ENCODE assay signal across 8 cellular contexts in the genomic region with DNA sequence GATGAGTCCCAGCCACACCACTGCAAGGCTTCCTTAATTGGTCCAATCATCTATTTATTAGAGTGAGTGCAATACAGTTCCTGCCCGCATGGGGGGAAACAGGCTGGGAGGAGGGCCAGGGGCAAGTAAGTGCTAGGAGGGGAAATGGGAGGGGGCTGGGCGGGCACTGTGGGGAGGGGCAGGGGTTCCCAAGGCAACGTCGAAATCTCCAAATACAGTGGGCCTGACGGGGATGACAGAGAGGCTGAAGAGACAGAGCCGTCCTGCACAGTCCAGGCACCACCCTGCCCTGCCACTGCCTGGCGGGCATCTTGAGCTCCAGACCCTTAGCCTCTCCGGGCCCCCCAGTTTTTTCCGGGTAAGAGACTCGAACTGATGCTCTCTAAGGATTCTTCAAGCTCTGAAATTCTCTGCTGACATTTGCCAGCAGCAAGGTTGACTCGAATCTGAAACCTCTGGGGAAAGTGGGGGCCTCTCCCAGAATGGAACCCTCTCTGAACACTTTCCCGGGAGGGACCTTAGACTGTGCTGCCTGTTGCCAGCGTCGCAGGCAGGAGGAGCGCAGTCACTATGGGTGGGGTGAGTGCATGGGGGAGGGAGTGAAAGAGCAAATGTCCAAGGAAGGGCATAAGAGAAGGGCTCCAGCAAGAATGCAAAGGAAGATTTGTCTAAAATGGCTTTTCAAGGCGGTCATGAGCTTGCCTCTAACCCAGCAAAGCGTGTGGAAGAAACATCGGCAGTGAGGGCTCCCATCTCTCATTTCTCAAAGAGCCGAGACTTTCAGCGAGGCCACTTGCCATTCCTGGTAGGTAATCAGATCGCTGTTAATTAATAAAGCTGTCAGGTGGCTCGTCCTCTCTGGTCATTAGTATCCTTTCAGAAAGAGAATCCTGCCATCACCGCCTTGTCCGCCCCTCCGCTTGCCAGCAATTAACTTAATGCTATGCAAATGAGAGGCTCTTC.
DNase-seq lines count a peak whose midpoint lies in the region; ATAC-seq and TF ChIP-seq lines count a peak whose summit lies in the region.

No MANE protein-coding gene starts in this region.

- no peak for TF ChIP-seq EP300 in upper lobe of left lung (IDR thresholded peaks at IDR 0.05)

- DNase-seq in AML-193 (lab: John Stamatoyannopoulos, UW) (peak; percentile 42 to 61), HT1080 (ENCODE audit: low read depth) (peak; percentile 26), RPMI8226 (peak; percentile 69), glomerular visceral epithelial cell (ENCODE audit: extremely low spot score) (peak; percentile 44), upper lobe of left lung (peak; percentile 66 to 67)
- DNase-seq in activated naive CD4-positive, alpha-beta T cell treated with anti-CD3 and anti-CD28 coated beads for 36 hours: peak; percentile 80

- H3K9me3 Mint-ChIP-seq in activated naive CD4-positive, alpha-beta T cell treated with anti-CD3 and anti-CD28 coated beads for 36 hours: peaks cover 9% of the 10 kb centered on the region

- WGBS in upper lobe of left lung, 2 donors: 1 to 2% methylated on average over 22 to 24 of the region's 25 CpGs

- peak overlapping the region; percentile 89 for H3K27ac Mint-ChIP-seq in activated naive CD4-positive, alpha-beta T cell treated with anti-CD3 and anti-CD28 coated beads for 36 hours

- no peak for TF ChIP-seq CTCF in parathyroid adenoma (IDR thresholded peaks at IDR 0.05)
- TF ChIP-seq CTCF in upper lobe of left lung (IDR thresholded peaks at IDR 0.05): peak; percentile 27 to 73 (median 36)

- H3K4me3 Mint-ChIP-seq in activated naive CD4-positive, alpha-beta T cell treated with anti-CD3 and anti-CD28 coated beads for 36 hours: peak overlapping the region; percentile 88

- H3K9ac ChIP-seq in parathyroid adenoma: no peak overlapping the region

- CTCF ChIA-PET in activated naive CD4-positive, alpha-beta T cell treated with anti-CD3 and anti-CD28 coated beads for 36 hours (lab: Charles Lee): interaction anchor here (0.9 to 2.3 kb wide), 5 partner anchors 11 to 253 kb away, joined by 3 to 6 read pairs (median 4); no protein-coding TSS in a partner anchor

- H3K27me3 ChIP-seq in parathyroid adenoma (ENCODE audit: control insufficient read depth, insufficient read depth, low read length) (no peaks in the 10 kb centered on the region), upper lobe of left lung (no peaks in the 10 kb centered on the region)

- H3K36me3 ChIP-seq in parathyroid adenoma (ENCODE audit: control insufficient read depth, insufficient read depth, low read length): no peaks in the 10 kb centered on the region
- H3K36me3 ChIP-seq in upper lobe of left lung: no peaks in the 10 kb centered on the region

- H3K27ac ChIP-seq in parathyroid adenoma (peak overlapping the region; percentile 60), upper lobe of left lung (peak overlapping the region; percentile 82 to 89 (median 86))

- peak overlapping the region; percentile 60 for H3K4me3 ChIP-seq in parathyroid adenoma (ENCODE audit: low read depth, low read length)
- peak overlapping the region; percentile 73 to 81 (median 77) for H3K4me3 ChIP-seq in upper lobe of left lung

- no peaks in the 10 kb centered on the region for H3K36me3 Mint-ChIP-seq in activated naive CD4-positive, alpha-beta T cell treated with anti-CD3 and anti-CD28 coated beads for 36 hours (ENCODE audit: low read depth)

- peak overlapping the region; percentile 57 for H3K4me2 ChIP-seq in parathyroid adenoma (ENCODE audit: low read length)

- H3K4me1 Mint-ChIP-seq in activated naive CD4-positive, alpha-beta T cell treated with anti-CD3 and anti-CD28 coated beads for 36 hours (ENCODE audit: low read depth): peaks cover 13% of the 10 kb centered on the region

- intact Hi-C loops in activated naive CD4-positive, alpha-beta T cell treated with anti-CD3 and anti-CD28 coated beads for 36 hours (cut with micrococcal nuclease): loop anchor here (2.0 to 10.0 kb wide), 4 partner anchors 32 to 364 kb away; a partner anchor contains a TSS

- H3K9me3 ChIP-seq in parathyroid adenoma (ENCODE audit: control insufficient read depth, low read length): no peaks in the 10 kb centered on the region
- no peaks in the 10 kb centered on the region for H3K9me3 ChIP-seq in upper lobe of left lung

- no peaks in the 10 kb centered on the region for H3K27me3 Mint-ChIP-seq in activated naive CD4-positive, alpha-beta T cell treated with anti-CD3 and anti-CD28 coated beads for 36 hours (ENCODE audit: low read depth)

- H2AFZ ChIP-seq in parathyroid adenoma: peak overlapping the region; percentile 85

- H3K79me2 ChIP-seq in parathyroid adenoma: no peaks in the 10 kb centered on the region

- TF ChIP-seq POLR2A in upper lobe of left lung (IDR thresholded peaks at IDR 0.05): peak in 2 of 4 donors; percentile 19 to 30

- H3K4me1 ChIP-seq in parathyroid adenoma (no peaks in the 10 kb centered on the region), upper lobe of left lung (peaks cover 8 to 14% (median 11%) of the 10 kb centered on the region in 4 donors)

- ATAC-seq in GM18868 (IDR thresholded peaks at IDR 0.05; ENCODE audit: unreplicated experiment) (peak; percentile 58), upper lobe of left lung (ENCODE audit: low FRiP score in 2 of 2) (peak; percentile 87 to 88)

Comparison
In these comparisons a context has a peak if more than half of its experiments do, and no peak if none do; other contexts are left out.
1. Peak in every context shown above with its lines: DNase-seq, ATAC-seq, H3K4me3 ChIP-seq and H3K27ac ChIP-seq.
2. DNase-seq: peak in every context shown above with its lines; median percentile 80 in activated naive CD4-positive, alpha-beta T cell treated with anti-CD3 and anti-CD28 coated beads for 36 hours; 69 in RPMI8226; 66 in upper lobe of left lung; 52 in AML-193; 44 in glomerular visceral epithelial cell; 26 in HT1080.